ENCODE assay signal across 11 cellular contexts in the genomic region with DNA sequence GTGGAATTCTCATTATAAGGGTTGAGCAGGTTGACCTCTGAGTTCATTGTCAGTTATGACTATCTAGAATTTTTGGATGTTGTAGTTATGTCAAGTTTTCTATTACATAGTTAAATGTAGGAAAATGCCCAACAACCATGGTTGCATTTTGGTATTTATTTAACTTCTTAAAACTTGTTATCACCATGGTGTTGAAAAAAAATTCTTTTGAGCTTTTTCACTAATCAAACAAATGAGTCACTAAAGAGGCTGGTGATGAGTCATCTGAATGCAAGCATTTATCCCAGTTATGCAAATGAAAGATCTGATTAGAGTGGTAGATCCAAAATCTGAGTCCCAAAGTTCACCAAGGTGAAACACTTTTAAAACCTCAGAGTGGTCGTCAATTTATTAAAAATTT.
DNase-seq lines count a peak whose midpoint lies in the region; TF ChIP-seq lines count a peak whose summit lies in the region.
"Had no signal": no experiment of that assay in that cellular context is flagged by ENCODE, and none has a peak within 500 bp of the region (broad histone marks: within the 10 kb centered on the region; RNA-seq: fewer than 3 reads in every experiment).

No MANE protein-coding gene starts in this region.

- no peak for TF ChIP-seq POLR2A in transverse colon (IDR thresholded peaks at IDR 0.05)

- intact Hi-C loops in transverse colon (cut with DNase I; ENCODE audit: low total_unique reads), result no loop called here

- H3K9me3 ChIP-seq in GM23248 (ENCODE audit: low read depth) (no peaks in the 10 kb centered on the region), transverse colon (no peaks in the 10 kb centered on the region)
- H3K9me3 ChIP-seq: tibial nerve had no signal

- peak overlapping the region; percentile 6; the same call in 1 of the 2 replicates for H3K9ac ChIP-seq in GM23248

- no peak overlapping the region for H2AFZ ChIP-seq in GM23248

- H4K20me1 ChIP-seq in GM23248 (ENCODE audit: insufficient read depth), result no peaks in the 10 kb centered on the region

- H3K4me3 ChIP-seq in GM23248, result no peak overlapping the region
- H3K4me3 ChIP-seq in fibroblast of mammary gland (ENCODE audit: control insufficient read depth, low read depth, low read length), result no peak overlapping the region
- no peak overlapping the region for H3K4me3 ChIP-seq in transverse colon
- H3K4me3 ChIP-seq: tibial nerve had no signal

- TF ChIP-seq CTCF in RWPE1 (conservative IDR thresholded peaks at IDR 0.05; ENCODE audit: low read depth), result no peak
- no peak for TF ChIP-seq CTCF in fibroblast of mammary gland (conservative IDR thresholded peaks at IDR 0.05; ENCODE audit: control insufficient read depth, insufficient read depth, low read depth, low read length)
- TF ChIP-seq CTCF in transverse colon (IDR thresholded peaks at IDR 0.05), result no peak

- POLR2A ChIA-PET in RWPE1 (lab: Yijun Ruan, JAX; ENCODE audit: low non-redundant PET), result no interaction called here

- 27 to 36% methylated on average over 1 of the region's 1 CpG for WGBS in GM23248 (ENCODE audit: low coverage in 1 of 2, low lambda C conversion rate in 2 of 2, missing lambda C conversion rate in 2 of 2), 2 experiments
- 67 to 82% methylated on average over 1 of the region's 1 CpG for WGBS in transverse colon (ENCODE audit: low coverage in 1 of 2), 2 donors

- peaks cover 22% of the 10 kb centered on the region; the same call in 1 of the 2 replicates for H3F3A ChIP-seq in GM23248 (ENCODE audit: insufficient read depth)

- in situ Hi-C loops in GM23248 (cut with MboI), result no loop called here
- in situ Hi-C loops in G401 (cut with HindIII; ENCODE audit: low sequenced_read_pairs), result no loop called here
- in situ Hi-C loops in transverse colon (cut with MboI; ENCODE audit: low pct_ligation_motif_present in 1 of 4, low pct_unique_long_range_greater_than_20kb in 1 of 4, low sequenced_read_pairs in 3 of 4), result no loop called here

- no peaks in the 10 kb centered on the region for H3K36me3 ChIP-seq in GM23248 (ENCODE audit: low read depth)
- H3K36me3 ChIP-seq in transverse colon, result no peaks in the 10 kb centered on the region
- H3K36me3 ChIP-seq: tibial nerve had no signal

- TF ChIP-seq EP300 in transverse colon (IDR thresholded peaks at IDR 0.05; ENCODE audit: low read depth), result no peak

- H3K79me2 ChIP-seq in GM23248 (ENCODE audit: insufficient read depth), result no peaks in the 10 kb centered on the region

- peak overlapping the region; percentile 80 for H3K27ac ChIP-seq in GM23248
- no peak overlapping the region for H3K27ac ChIP-seq in RWPE1
- no peak overlapping the region for H3K27ac ChIP-seq in substantia nigra (ENCODE audit: low read depth, low read length, poor library complexity, severe bottlenecking)
- no peak overlapping the region for H3K27ac ChIP-seq in transverse colon
- H3K27ac ChIP-seq: tibial nerve had no signal

- H3K4me2 ChIP-seq in GM23248 (ENCODE audit: unreplicated experiment), result peak overlapping the region; percentile 37

- H3K9me2 ChIP-seq in GM23248 (ENCODE audit: insufficient read depth), result no peaks in the 10 kb centered on the region

- H3K4me1 ChIP-seq in GM23248 (ENCODE audit: insufficient read depth), result peaks cover 29% of the 10 kb centered on the region
- peaks cover 0 to 29% (median 6%) of the 10 kb centered on the region in 4 donors for H3K4me1 ChIP-seq in transverse colon
- H3K4me1 ChIP-seq: tibial nerve had no signal

- H3K27me3 ChIP-seq in GM23248 (replicated peaks; ENCODE audit: insufficient read depth) (no peaks in the 10 kb centered on the region), transverse colon (no peaks in the 10 kb centered on the region)
- H3K27me3 ChIP-seq: tibial nerve had no signal

- CTCF ChIA-PET in RWPE1 (lab: Yijun Ruan, JAX), result interaction anchor here (0.6 kb wide), 1 partner anchor 590 kb away, joined by 3 read pairs; no protein-coding TSS in a partner anchor

- peak; percentile 86 for DNase-seq in GM23248
- peak; percentile 65 for DNase-seq in RWPE1 (ENCODE audit: low spot score)
- peak; percentile 76 for DNase-seq in fibroblast of mammary gland (ENCODE audit: low read depth)
- peak; percentile 59 for DNase-seq in pulmonary artery endothelial cell (ENCODE audit: low read depth, low spot score)
- no peak for DNase-seq in substantia nigra (lab: John Stamatoyannopoulos, UW)
- DNase-seq in amygdala (lab: John Stamatoyannopoulos, UW), result no peak
- no peak for DNase-seq in G401 (ENCODE audit: low spot score)
- no peak for DNase-seq in transverse colon
- DNase-seq: activated T-cell treated with anti-CD3 and anti-CD28 coated beads, Interleukin-2, amount 50 U/mL, for 1 hour; NCI-H187 treated with DMSO at 0.1 percent for 48 hours had no signal

Comparison
In these comparisons a context has a peak if more than half of its experiments do, and no peak if none do; other contexts are left out.
1. DNase-seq: peak in GM23248 (single experiment), RWPE1 (single experiment), fibroblast of mammary gland (single experiment) and pulmonary artery endothelial cell (single experiment); none in substantia nigra (0 of 49), amygdala (0 of 56), G401 (single experiment) and transverse colon (single experiment).